ENCODE assay signal across 10 cellular contexts in the genomic region with DNA sequence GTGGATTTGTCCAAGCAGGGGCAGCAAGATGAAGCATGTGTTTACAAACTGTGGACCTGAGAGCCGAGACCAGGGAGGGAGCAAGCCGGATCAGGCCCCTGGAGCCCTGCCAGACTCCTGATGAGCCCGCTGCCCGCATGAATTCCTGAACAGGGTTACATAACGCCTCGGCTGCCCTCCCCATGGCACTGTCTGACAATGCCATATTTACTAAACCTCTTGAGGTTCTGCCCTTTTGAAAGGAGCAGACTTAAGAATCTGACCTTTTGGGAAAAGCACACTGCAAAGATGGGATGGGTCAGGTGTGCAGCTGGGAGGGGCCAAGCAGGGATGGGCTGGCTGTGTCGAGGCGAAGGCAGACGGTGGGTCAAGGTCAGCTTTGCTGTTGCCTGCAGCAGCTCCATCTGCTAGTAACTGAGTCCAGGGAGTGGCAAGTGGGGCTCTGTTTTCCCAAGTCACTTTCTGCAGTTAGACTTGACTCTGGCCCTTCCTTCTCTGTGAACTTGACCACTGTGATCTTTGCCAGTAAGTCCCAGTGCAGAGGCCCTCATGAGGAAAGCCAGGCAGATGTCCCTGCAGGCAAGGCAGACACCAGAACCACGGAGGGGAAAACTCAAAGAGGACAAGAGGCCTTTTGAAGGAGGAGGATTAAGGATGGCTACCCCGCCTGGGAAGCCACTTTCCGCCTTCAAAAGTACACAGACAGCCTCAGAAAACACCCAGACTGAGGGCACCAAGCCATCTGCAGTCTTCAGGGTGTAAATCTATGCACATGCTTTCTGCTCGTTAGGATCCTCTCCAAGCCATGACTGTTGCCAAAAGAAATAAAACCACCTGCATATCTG.
DNase-seq lines count a peak whose midpoint lies in the region; ATAC-seq and TF ChIP-seq lines count a peak whose summit lies in the region.
"Had no signal": no experiment of that assay in that cellular context is flagged by ENCODE, and none has a peak within 500 bp of the region (broad histone marks: within the 10 kb centered on the region; RNA-seq: fewer than 3 reads in every experiment).

No MANE protein-coding gene starts in this region.

- TF ChIP-seq EP300 in sigmoid colon (IDR thresholded peaks at IDR 0.05), result peak in 3 of 4 donors; percentile 2 to 9 (median 3)

- intact Hi-C loops in sigmoid colon (cut with DNase I), result loop anchor here (5.0 to 10.0 kb wide), 2 partner anchors 79 to 141 kb away; no protein-coding TSS in a partner anchor

- TF ChIP-seq POLR2A in sigmoid colon (IDR thresholded peaks at IDR 0.05), result no peak

- H3K4me3 ChIP-seq in hepatocyte, result no peak overlapping the region
- peak overlapping the region in 1 of 4 donors; percentile 1 for H3K4me3 ChIP-seq in sigmoid colon

- peaks cover 3% of the 10 kb centered on the region for H3K27me3 Mint-ChIP-seq in brain

- 68% methylated on average over 13 of the region's 13 CpGs for WGBS in hepatocyte (ENCODE audit: low lambda C conversion rate, missing lambda C conversion rate)
- 14 to 56% methylated on average over 13 of the region's 13 CpGs for WGBS in sigmoid colon, 2 donors

- H3K4me3 Mint-ChIP-seq in brain, result peak overlapping the region in 2 of 5 experiments; percentile 14 to 28

- H3K9me3 Mint-ChIP-seq in brain, result no peaks in the 10 kb centered on the region

- H3K27ac ChIP-seq in hepatocyte, result peak overlapping the region; percentile 27
- H3K27ac ChIP-seq in sigmoid colon, result peak overlapping the region; percentile 60 to 87 (median 80)

- no peak for ATAC-seq in GM21825 (IDR thresholded peaks at IDR 0.05; ENCODE audit: unreplicated experiment)
- no peak for ATAC-seq in GM21515 (IDR thresholded peaks at IDR 0.05; ENCODE audit: unreplicated experiment)

- no peaks in the 10 kb centered on the region for H3K36me3 ChIP-seq in hepatocyte (replicated peaks; ENCODE audit: insufficient read depth, low read depth)
- peaks cover 0 to 8% (median 0%) of the 10 kb centered on the region in 4 donors for H3K36me3 ChIP-seq in sigmoid colon

- DNase-seq in EL (peak; percentile 19), hepatocyte (ENCODE audit: low spot score) (no peak), sigmoid colon (peak; percentile 88), NCI-H1436 (lab: John Stamatoyannopoulos, UW) (no peak), OCI-M2 (lab: John Stamatoyannopoulos, UW; ENCODE audit: unreplicated experiment) (no peak)
- DNase-seq: activated CD4-positive, alpha-beta T cell treated with anti-CD3 and anti-CD28 coated beads for 4 hours; NCI-H1436 treated with DMSO at 0.1 percent for 48 hours had no signal

- no peaks in the 10 kb centered on the region for H3K27me3 ChIP-seq in hepatocyte
- no peaks in the 10 kb centered on the region for H3K27me3 ChIP-seq in sigmoid colon

- no peak for TF ChIP-seq CTCF in brain (conservative IDR thresholded peaks at IDR 0.05)
- TF ChIP-seq CTCF in hepatocyte (IDR thresholded peaks at IDR 0.05; ENCODE audit: poor library complexity), result no peak
- no peak for TF ChIP-seq CTCF in sigmoid colon (IDR thresholded peaks at IDR 0.05)

- H3K4me1 ChIP-seq in hepatocyte (ENCODE audit: insufficient read depth) (peaks cover 8% of the 10 kb centered on the region), sigmoid colon (peaks cover 0 to 65% (median 55%) of the 10 kb centered on the region in 4 donors)

- H2AFZ ChIP-seq in hepatocyte, result no peak overlapping the region

- no peak overlapping the region for H3K4me2 ChIP-seq in hepatocyte

- peaks cover 6% of the 10 kb centered on the region for H3K36me3 Mint-ChIP-seq in brain

- H3K9me3 ChIP-seq in hepatocyte (ENCODE audit: low read depth) (no peaks in the 10 kb centered on the region), sigmoid colon (no peaks in the 10 kb centered on the region)

- peaks cover 57% of the 10 kb centered on the region for H3K4me1 Mint-ChIP-seq in brain

- H3K27ac Mint-ChIP-seq in brain, result peak overlapping the region; percentile 43 to 94 (median 66)

- no peaks in the 10 kb centered on the region for H3K9me2 ChIP-seq in hepatocyte (replicated peaks; ENCODE audit: insufficient read depth)

- peaks cover 28% of the 10 kb centered on the region for H3K79me2 ChIP-seq in hepatocyte

- no peaks in the 10 kb centered on the region for H4K20me1 ChIP-seq in hepatocyte (ENCODE audit: insufficient read depth, poor library complexity, severe bottlenecking)

Comparison
In these comparisons a context has a peak if more than half of its experiments do, and no peak if none do; other contexts are left out.
1. DNase-seq: peak in EL (single experiment) and sigmoid colon (single experiment); none in hepatocyte (single experiment), NCI-H1436 (single experiment) and OCI-M2 (single experiment).